ENCODE assay signal across 8 cellular contexts in genomic region chr19:46639356-46640061, GRCh38. TPM values are rescaled to one million over a fixed set of nuclear protein-coding genes. Genes with fewer than 3 reads are reported as not detected.
DNase-seq lines count a peak whose midpoint lies in the region; ATAC-seq and TF ChIP-seq lines count a peak whose summit lies in the region.

No MANE protein-coding gene starts in this region.

- H3K27ac ChIP-seq in osteoblast (ENCODE audit: low read depth, low read length), result no peak overlapping the region

- DNase-seq in AG09309 (ENCODE audit: low read depth) (no peak), fibroblast of pulmonary artery (ENCODE audit: low read depth) (peak; percentile 88), osteoblast (ENCODE audit: insufficient read length, low spot score, missing footprints) (peak; percentile 92), COLO829 (ENCODE audit: low spot score) (no peak)

- H2AFZ ChIP-seq in osteoblast (ENCODE audit: low read length), result peak overlapping the region; percentile 79

- peaks cover 9% of the 10 kb centered on the region for H3K4me1 ChIP-seq in osteoblast (ENCODE audit: insufficient read depth, low read length)

- H4K20me1 ChIP-seq in osteoblast (ENCODE audit: insufficient read depth, low read length), result no peaks in the 10 kb centered on the region

- no peaks in the 10 kb centered on the region for H3K36me3 ChIP-seq in osteoblast (ENCODE audit: insufficient read depth, low read length)

- H3K4me2 ChIP-seq in osteoblast (ENCODE audit: insufficient read depth, low read length), result peak overlapping the region; percentile 66

- peak; percentile 6 for ATAC-seq in GM18505 (IDR thresholded peaks at IDR 0.05; ENCODE audit: unreplicated experiment)
- ATAC-seq in SK-N-SH treated with all-trans-retinoic acid at 6 μM for 48 hours, result peak; percentile 70
- ATAC-seq in HG03025 (IDR thresholded peaks at IDR 0.05; ENCODE audit: low FRiP score, unreplicated experiment), result no peak
- no peak for ATAC-seq in GM18519 (IDR thresholded peaks at IDR 0.05; ENCODE audit: low FRiP score, unreplicated experiment)

- no peaks in the 10 kb centered on the region for H3K79me2 ChIP-seq in osteoblast (ENCODE audit: insufficient read depth, low read length)

- TF ChIP-seq POLR2A in GM18505 (IDR thresholded peaks at IDR 0.05; ENCODE audit: borderline replicate concordance, extremely low read depth, insufficient read depth, insufficient read length), result no peak

- peaks cover 8% of the 10 kb centered on the region for H3K27me3 ChIP-seq in osteoblast (ENCODE audit: insufficient read depth, low read length)

- H3K4me3 ChIP-seq in AG09309 (ENCODE audit: control insufficient read depth, low read depth, low read length) (peak overlapping the region; percentile 60), fibroblast of pulmonary artery (replicated peaks; ENCODE audit: low read depth, low read length) (peak overlapping the region; percentile 59), osteoblast (ENCODE audit: insufficient read depth, low read length) (peak overlapping the region; percentile 68)

- no peaks in the 10 kb centered on the region for H3K9me3 ChIP-seq in osteoblast (ENCODE audit: low read depth, low read length)

- no peak for TF ChIP-seq CTCF in AG09309 (IDR thresholded peaks at IDR 0.05; ENCODE audit: control insufficient read depth, insufficient read depth, low read depth, low read length, missing control alignments)
- no peak for TF ChIP-seq CTCF in fibroblast of pulmonary artery (IDR thresholded peaks at IDR 0.05; ENCODE audit: low read length, missing control alignments)
- no peak for TF ChIP-seq CTCF in osteoblast (IDR thresholded peaks at IDR 0.05; ENCODE audit: extremely low read depth, low read depth, low read length)

TF ChIP-seq in SK-N-SH treated with all-trans-retinoic acid at 6 μM for 48 hours, 23 proteins besides CTCF, POLR2A, EP300 and RAD21:
- TF ChIP-seq ZNF70 (CRISPR knock-in tag; IDR thresholded peaks at IDR 0.05) (peak; percentile 33; the same call in 1 of the 2 replicates), TCF4 (CRISPR knock-in tag; IDR thresholded peaks at IDR 0.05; ENCODE audit: borderline replicate concordance) (peak; percentile 87), TOX (CRISPR knock-in tag; IDR thresholded peaks at IDR 0.05; ENCODE audit: borderline replicate concordance) (no peak), PATZ1 (CRISPR knock-in tag; IDR thresholded peaks at IDR 0.05; ENCODE audit: borderline replicate concordance) (no peak)

RNA-seq across cellular contexts. Expression of gene GNG8, which starts 3.5 kb away (rescaled TPM):
- not detected in 2 replicates for total RNA-seq in osteoblast

RNA-seq across cellular contexts. Expression of gene PTGIR, which starts 14.6 kb away (rescaled TPM):
- total RNA-seq in osteoblast, result 2.5 and 2.9 TPM in 2 replicates

RNA-seq across cellular contexts. Expression of gene DACT3, which starts 21.5 kb away (rescaled TPM):
- 1.8 and 3.5 TPM in 2 replicates for total RNA-seq in osteoblast

RNA-seq across cellular contexts. Expression of gene CALM3, which starts 38.4 kb away (rescaled TPM):
- 105 and 124 TPM in 2 replicates for total RNA-seq in osteoblast

Comparison
In these comparisons a context has a peak if more than half of its experiments do, and no peak if none do; other contexts are left out.
1. DNase-seq: peak in fibroblast of pulmonary artery (single experiment) and osteoblast (single experiment); none in AG09309 (single experiment) and COLO829 (single experiment).
2. ATAC-seq: peak in GM18505 (single experiment) and SK-N-SH treated with all-trans-retinoic acid at 6 μM for 48 hours (single experiment); none in HG03025 (single experiment) and GM18519 (single experiment).
3. Peak in every context shown above with its lines, with median percentiles within 50 percentile points of each other: H3K4me3 ChIP-seq.